25 cellular contexts compared by ENCODE assay signal in the genomic region with DNA sequence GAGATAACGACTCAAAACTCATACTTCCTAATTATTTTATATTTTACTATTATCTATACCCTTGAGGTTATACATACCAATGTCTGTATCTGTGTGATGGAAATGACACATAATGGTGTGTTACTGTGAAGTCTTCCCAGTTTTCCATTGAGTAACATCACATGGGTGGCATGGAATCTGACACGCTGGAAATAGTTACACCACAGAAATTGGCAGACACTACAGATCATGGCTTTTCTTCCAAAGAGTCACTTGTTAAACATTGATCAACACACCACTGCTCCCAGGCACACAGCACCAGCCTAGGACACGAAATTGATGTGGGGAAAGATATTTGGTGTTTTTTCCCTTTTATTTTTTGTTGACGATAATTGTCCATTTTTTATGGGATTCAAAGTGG. TPM values are rescaled to one million over a fixed set of nuclear protein-coding genes. Genes with fewer than 3 reads are reported as not detected.
DNase-seq lines count a peak whose midpoint lies in the region; ATAC-seq and TF ChIP-seq lines count a peak whose summit lies in the region.
"Had no signal": no experiment of that assay in that cellular context is flagged by ENCODE, and none has a peak within 500 bp of the region (broad histone marks: within the 10 kb centered on the region; RNA-seq: fewer than 3 reads in every experiment).

No MANE protein-coding gene starts in this region.

- H3K4me1 Mint-ChIP-seq in glutamatergic neuron (ENCODE audit: low read depth, unreplicated experiment), result no peaks in the 10 kb centered on the region
- H3K4me1 Mint-ChIP-seq: CD8-positive, alpha-beta memory T cell had no signal

- no peak overlapping the region for H4K12ac ChIP-seq in trophoblast cell (ENCODE audit: low read depth, low read length)

- peak overlapping the region; percentile 57 for H2AK5ac ChIP-seq in trophoblast cell (ENCODE audit: low read length)

- no peak for ATAC-seq in HG03342 (IDR thresholded peaks at IDR 0.05; ENCODE audit: unreplicated experiment)
- ATAC-seq: A549, PC-3, SK-N-SH treated with all-trans-retinoic acid at 6 μM for 48 hours had no signal

- H3K14ac ChIP-seq in trophoblast cell (ENCODE audit: low read length), result no peak overlapping the region

- H3K4me3 ChIP-seq in SJSA1 (no peak overlapping the region), hepatocyte (no peak overlapping the region), trophoblast cell (ENCODE audit: low read depth, low read length) (no peak overlapping the region), colonic mucosa (no peak overlapping the region)
- H3K4me3 ChIP-seq: A549, HAP-1 had no signal

- H3K4me3 Mint-ChIP-seq in glutamatergic neuron (ENCODE audit: unreplicated experiment), result no peak overlapping the region
- H3K4me3 Mint-ChIP-seq: CD8-positive, alpha-beta memory T cell had no signal

- H3K4me1 ChIP-seq in SJSA1 (replicated peaks), result peaks cover 37% of the 10 kb centered on the region
- H3K4me1 ChIP-seq in hepatocyte (ENCODE audit: insufficient read depth), result peaks cover 12% of the 10 kb centered on the region
- H3K4me1 ChIP-seq in trophoblast cell (ENCODE audit: control insufficient read depth in 1 of 2, insufficient read depth in 2 of 2, low read length in 2 of 2), result peaks cover 12 to 24% of the 10 kb centered on the region in 2 experiments
- no peaks in the 10 kb centered on the region for H3K4me1 ChIP-seq in colonic mucosa
- H3K4me1 ChIP-seq: A549, HAP-1 had no signal

- TF ChIP-seq CTCF in GM10266 (IDR thresholded peaks at IDR 0.05; ENCODE audit: control insufficient read depth, insufficient read depth, low read depth, missing control alignments) (no peak), hepatocyte (IDR thresholded peaks at IDR 0.05; ENCODE audit: poor library complexity) (no peak), glutamatergic neuron (IDR thresholded peaks at IDR 0.05; ENCODE audit: partially characterized antibody, unreplicated experiment) (no peak), colonic mucosa (IDR thresholded peaks at IDR 0.05) (no peak)

- H2BK120ac ChIP-seq in trophoblast cell (ENCODE audit: insufficient read depth, low read length, poor library complexity), result no peak overlapping the region

- H4K8ac ChIP-seq in trophoblast cell (ENCODE audit: low read depth, low read length), result no peak overlapping the region

- H3K36me3 ChIP-seq in SJSA1 (no peaks in the 10 kb centered on the region), hepatocyte (replicated peaks; ENCODE audit: insufficient read depth, low read depth) (no peaks in the 10 kb centered on the region), trophoblast cell (ENCODE audit: control insufficient read depth in 1 of 2, insufficient read depth in 2 of 2, low read length in 2 of 2) (no peaks in the 10 kb centered on the region), colonic mucosa (no peaks in the 10 kb centered on the region)
- H3K36me3 ChIP-seq: HAP-1 had no signal

- peaks cover 23% of the 10 kb centered on the region for H3K79me1 ChIP-seq in trophoblast cell (ENCODE audit: low read length)

- H3K27me3 ChIP-seq in SJSA1 (replicated peaks) (no peaks in the 10 kb centered on the region), hepatocyte (no peaks in the 10 kb centered on the region), trophoblast cell (ENCODE audit: insufficient read depth, low read length) (no peaks in the 10 kb centered on the region), colonic mucosa (no peaks in the 10 kb centered on the region)

- H4K20me1 ChIP-seq in hepatocyte (ENCODE audit: insufficient read depth, poor library complexity, severe bottlenecking), result no peaks in the 10 kb centered on the region

- DNase-seq in GM10266 (ENCODE audit: extremely low spot score) (peak; percentile 2), SJSA1 (ENCODE audit: low read depth in 1 of 2, low spot score in 2 of 2) (no peak), hepatocyte (ENCODE audit: low spot score) (no peak), trophoblast cell (no peak), glutamatergic neuron (no peak), colonic mucosa (no peak)
- DNase-seq: CD8-positive, alpha-beta memory T cell; DMS 273 treated with DMSO at 0.1 percent for 48 hours; DMS79; EL; GDM1; GOT3; NCI-H1092; NCI-H1436; NCI-H187; NCI-H2081 treated with DMSO at 0.1 percent for 48 hours; NCI-H446; NCI-H524 treated with DMSO at 0.1 percent for 48 hours; NCI-H82; NK-92 treated with Interleukin-12 subunit alpha and Interleukin-12 subunit beta, amount 100 ng/mL, for 24 hours; PC-3 had no signal

- H3K18ac ChIP-seq in trophoblast cell (ENCODE audit: low read length), result no peak overlapping the region

- H2BK5ac ChIP-seq in trophoblast cell (ENCODE audit: low read depth, low read length, poor library complexity), result no peak overlapping the region

- H3K27ac ChIP-seq in SJSA1 (peak overlapping the region; percentile 58), hepatocyte (no peak overlapping the region), trophoblast cell (ENCODE audit: low read depth, low read length) (no peak overlapping the region), colonic mucosa (no peak overlapping the region)
- H3K27ac ChIP-seq: A549 had no signal

- no peaks in the 10 kb centered on the region; the same call in 1 of the 2 replicates for H3K9me3 ChIP-seq in SJSA1 (replicated peaks)
- no peaks in the 10 kb centered on the region for H3K9me3 ChIP-seq in hepatocyte (ENCODE audit: low read depth)
- H3K9me3 ChIP-seq in trophoblast cell (ENCODE audit: insufficient read depth, low read depth, low read length), result no peaks in the 10 kb centered on the region
- no peaks in the 10 kb centered on the region for H3K9me3 ChIP-seq in colonic mucosa
- H3K9me3 ChIP-seq: A549, HAP-1 had no signal

- H3K9ac ChIP-seq in trophoblast cell (ENCODE audit: low read length), result no peak overlapping the region
- H3K9ac ChIP-seq in colonic mucosa (ENCODE audit: low read depth in 2 of 2, low read length in 2 of 2), result no peak overlapping the region

- H3K9me3 Mint-ChIP-seq in glutamatergic neuron (ENCODE audit: unreplicated experiment), result no peaks in the 10 kb centered on the region

- H3K4ac ChIP-seq in trophoblast cell (ENCODE audit: low read depth, low read length), result no peak overlapping the region

- no peak overlapping the region for H3K23ac ChIP-seq in trophoblast cell (ENCODE audit: low read length)

- peak overlapping the region; percentile 19 for H4K91ac ChIP-seq in trophoblast cell (ENCODE audit: low read depth, low read length)

- H3K36me3 Mint-ChIP-seq in glutamatergic neuron (ENCODE audit: unreplicated experiment), result peaks cover 9% of the 10 kb centered on the region
- H3K36me3 Mint-ChIP-seq: CD8-positive, alpha-beta memory T cell had no signal

- H2BK12ac ChIP-seq in trophoblast cell (ENCODE audit: low read length), result peak overlapping the region; percentile 75

- H3K27ac Mint-ChIP-seq in glutamatergic neuron (ENCODE audit: unreplicated experiment), result no peak overlapping the region
- H3K27ac Mint-ChIP-seq: CD8-positive, alpha-beta memory T cell had no signal

- no peaks in the 10 kb centered on the region for H3K9me2 ChIP-seq in hepatocyte (replicated peaks; ENCODE audit: insufficient read depth)

- H3K79me2 ChIP-seq in hepatocyte, result no peaks in the 10 kb centered on the region
- no peaks in the 10 kb centered on the region for H3K79me2 ChIP-seq in trophoblast cell (ENCODE audit: control insufficient read depth, insufficient read depth, low read length, poor library complexity)

- peaks cover 10% of the 10 kb centered on the region for H3K27me3 Mint-ChIP-seq in glutamatergic neuron (ENCODE audit: unreplicated experiment)

- peak overlapping the region; percentile 41 for H3K4me2 ChIP-seq in hepatocyte
- no peak overlapping the region for H3K4me2 ChIP-seq in trophoblast cell (ENCODE audit: low read length)
- H3K4me2 ChIP-seq: A549 had no signal

- H2AFZ ChIP-seq in hepatocyte, result no peak overlapping the region
- H2AFZ ChIP-seq in trophoblast cell (ENCODE audit: insufficient read depth, low read length, poor library complexity), result no peak overlapping the region

- intact Hi-C loops in colonic mucosa (cut with DNase I), result no loop called here

- 95% methylated on average over 4 of the region's 4 CpGs for WGBS in hepatocyte (ENCODE audit: low lambda C conversion rate, missing lambda C conversion rate)
- no CpG with 5 or more reads among the region's 4 CpGs for WGBS in trophoblast cell (ENCODE audit: extremely low coverage, insufficient coverage, insufficient read length)

RNA-seq across cellular contexts. Expression of a gene that starts 33.0 kb away (rescaled TPM):
- 0.09 and 0.50 TPM in 2 replicates for total RNA-seq in SJSA1 (2014; rRNA removed; shearing (Covaris generic))
- total RNA-seq in hepatocyte (0.04 and 0.20 TPM in 2 replicates), glutamatergic neuron (ENCODE audit: unreplicated experiment) (0.37 TPM), colonic mucosa (10 to 100 TPM; 20.9 to 63.2 TPM)
- 0.77 TPM in 1 of 2 replicates, not detected in the other for polyA plus RNA-seq in hepatocyte
- 0.82 and 1.1 TPM in 2 replicates for polyA plus RNA-seq in trophoblast cell (2013)
- total RNA-seq: PC-3 had no signal
- polyA plus RNA-seq: CD8-positive, alpha-beta memory T cell had no signal

RNA-seq across cellular contexts. Expression of a gene that starts 42.7 kb away (rescaled TPM):
- total RNA-seq in SJSA1 (2014; rRNA removed; shearing (Covaris generic)), result 279 and 304 TPM in 2 replicates
- total RNA-seq in hepatocyte (117 and 139 TPM in 2 replicates), glutamatergic neuron (ENCODE audit: unreplicated experiment) (17.6 TPM), colonic mucosa (100 to 1,000 TPM; 589 to 665 TPM)
- 166 and 188 TPM in 2 replicates for polyA plus RNA-seq in hepatocyte
- polyA plus RNA-seq in trophoblast cell (2013), result 675 and 739 TPM in 2 replicates

Comparison
In these comparisons a context has a peak if more than half of its experiments do, and no peak if none do; other contexts are left out.
1. RNA of a gene that starts 33.0 kb away (total RNA-seq): 20.9 to 63.2 TPM in colonic mucosa; 0.09 to 0.50 TPM in SJSA1, 0.37 TPM in glutamatergic neuron (single experiment) and 0.04 to 0.20 TPM in hepatocyte; every median in the first group is over 10 times any median in the second.